In genomic region chr1:21725738-21726392, GRCh38 we compare ENCODE assay signal across 16 cellular contexts. TPM values are rescaled to one million over a fixed set of nuclear protein-coding genes. Genes with fewer than 3 reads are reported as not detected.
DNase-seq lines count a peak whose midpoint lies in the region; ATAC-seq and TF ChIP-seq lines count a peak whose summit lies in the region.
"Had no signal": no experiment of that assay in that cellular context is flagged by ENCODE, and none has a peak within 500 bp of the region (broad histone marks: within the 10 kb centered on the region; RNA-seq: fewer than 3 reads in every experiment).

No MANE protein-coding gene starts in this region.

- H3K4me3 ChIP-seq in ascending aorta = no peak overlapping the region
- H3K4me3 ChIP-seq: K562 had no signal

- H4K5ac ChIP-seq in H9 (ENCODE audit: insufficient read length, low read depth, low read length) = no peak overlapping the region

- no peak overlapping the region for H2BK20ac ChIP-seq in H9 (ENCODE audit: low read depth, low read length, poor library complexity, severe bottlenecking)

- no peaks in the 10 kb centered on the region for H3K79me1 ChIP-seq in H9 (ENCODE audit: insufficient read depth, low read depth, low read length, poor library complexity, severe bottlenecking)

- no peak overlapping the region for H3K18ac ChIP-seq in H9 (ENCODE audit: insufficient read length, low read depth, low read length)

- no peak overlapping the region for H2BK15ac ChIP-seq in H9 (ENCODE audit: low read depth, low read length)

- H3K4ac ChIP-seq in H9 (ENCODE audit: low read depth, low read length) = no peak overlapping the region

- H3K23ac ChIP-seq in H9 (ENCODE audit: insufficient read length, low read depth, low read length) = no peak overlapping the region

- H2AK5ac ChIP-seq in H9 (ENCODE audit: insufficient read length, low read length) = no peak overlapping the region

- no peak overlapping the region for H3K4me3 Mint-ChIP-seq in H9
- no peak overlapping the region for H3K4me3 Mint-ChIP-seq in T-helper 17 cell
- no peak overlapping the region for H3K4me3 Mint-ChIP-seq in chondrocyte (ENCODE audit: unreplicated experiment)
- no peak overlapping the region for H3K4me3 Mint-ChIP-seq in nephron
- H3K4me3 Mint-ChIP-seq: CD4-positive, alpha-beta memory T cell had no signal

- H3K79me2 ChIP-seq in H9 (ENCODE audit: insufficient read depth, low read length) = no peaks in the 10 kb centered on the region

- H3K27me3 Mint-ChIP-seq in H9 (ENCODE audit: low read depth) (no peaks in the 10 kb centered on the region), T-helper 17 cell (no peaks in the 10 kb centered on the region), chondrocyte (ENCODE audit: low read depth) (no peaks in the 10 kb centered on the region), nephron (ENCODE audit: low read depth) (no peaks in the 10 kb centered on the region)
- H3K27me3 Mint-ChIP-seq: CD4-positive, alpha-beta memory T cell had no signal

- no peak for DNase-seq in H9
- no peak for DNase-seq in T-helper 17 cell
- DNase-seq in chondrocyte (ENCODE audit: low spot score) = no peak
- no peak for DNase-seq in NCI-H82 (lab: John Stamatoyannopoulos, UW)
- DNase-seq in ascending aorta (ENCODE audit: low spot score in 2 of 2) = no peak
- DNase-seq: ACHN; CD4-positive, alpha-beta memory T cell; NCI-H2227 treated with DMSO at 0.1 percent for 48 hours; NCI-H526; NK-92 treated with Interleukin-12 subunit alpha and Interleukin-12 subunit beta, amount 100 ng/mL, for 24 hours; PC-3 had no signal

- no peak for ATAC-seq in T-helper 17 cell
- ATAC-seq in esophagus mucosa = no peak
- ATAC-seq in HG03196 (IDR thresholded peaks at IDR 0.05; ENCODE audit: unreplicated experiment) = no peak
- ATAC-seq: HCT116, K562, PC-3 had no signal

- H3K4me2 ChIP-seq in H9 (ENCODE audit: insufficient read depth, insufficient read length, low read length) = no peak overlapping the region

- H3T11ph ChIP-seq in H9 (ENCODE audit: low read length) = no peak overlapping the region

- H4K8ac ChIP-seq in H9 (replicated peaks; ENCODE audit: insufficient read length, low read depth, low read length) = no peak overlapping the region

- H3K36me3 ChIP-seq in ascending aorta = peaks cover 12 to 54% of the 10 kb centered on the region in 2 donors

- no peak overlapping the region for H3K9ac ChIP-seq in H9 (ENCODE audit: extremely low read depth, insufficient read length, low read length)

- no peaks in the 10 kb centered on the region for H4K20me1 ChIP-seq in H9 (ENCODE audit: control insufficient read depth, insufficient read depth, insufficient read length)

- no peak overlapping the region for H2BK120ac ChIP-seq in H9 (ENCODE audit: low read depth, low read length, poor library complexity, severe bottlenecking)

- H3K27ac Mint-ChIP-seq in H9 = peak overlapping the region in 2 of 3 experiments; percentile 64 to 77; a peak in 3 of 7 replicates
- peak overlapping the region; percentile 56 for H3K27ac Mint-ChIP-seq in T-helper 17 cell
- H3K27ac Mint-ChIP-seq in chondrocyte (ENCODE audit: unreplicated experiment) = peak overlapping the region; percentile 18
- peak overlapping the region; percentile 76 to 82 (median 80) for H3K27ac Mint-ChIP-seq in nephron
- H3K27ac Mint-ChIP-seq: CD4-positive, alpha-beta memory T cell had no signal

- H3K27me3 ChIP-seq in H9 (ENCODE audit: insufficient read depth, low read length) = no peaks in the 10 kb centered on the region
- H3K27me3 ChIP-seq in ascending aorta = no peaks in the 10 kb centered on the region

- no peak overlapping the region for H3K14ac ChIP-seq in H9 (ENCODE audit: insufficient read depth, low read length)

- H3K4me1 Mint-ChIP-seq in H9 (peaks cover 6 to 9% of the 10 kb centered on the region in 2 experiments; a peak in 3 of 4 replicates), T-helper 17 cell (peaks cover 5% of the 10 kb centered on the region), chondrocyte (ENCODE audit: low read depth) (no peaks in the 10 kb centered on the region), nephron (peaks cover 17% of the 10 kb centered on the region)

- H3K27ac ChIP-seq in H9 (ENCODE audit: insufficient read length, low read depth, low read length) = no peak overlapping the region
- no peak overlapping the region for H3K27ac ChIP-seq in ascending aorta

- H3K9me3 Mint-ChIP-seq in H9 (no peaks in the 10 kb centered on the region), chondrocyte (ENCODE audit: low read depth) (no peaks in the 10 kb centered on the region), nephron (no peaks in the 10 kb centered on the region)
- H3K9me3 Mint-ChIP-seq: CD4-positive, alpha-beta memory T cell had no signal

- no peaks in the 10 kb centered on the region for H3K23me2 ChIP-seq in H9 (ENCODE audit: insufficient read length, low read depth, low read length, poor library complexity, severe bottlenecking)

- H2BK12ac ChIP-seq in H9 (ENCODE audit: insufficient read length, low read depth, low read length) = no peak overlapping the region

- no peak overlapping the region for H2AFZ ChIP-seq in H9 (ENCODE audit: low read length)

- TF ChIP-seq CTCF in H9 (conservative IDR thresholded peaks at IDR 0.05) (no peak), chondrocyte (IDR thresholded peaks at IDR 0.05) (no peak), nephron (IDR thresholded peaks at IDR 0.05; ENCODE audit: unreplicated experiment in 3 of 3) (no peak), ascending aorta (IDR thresholded peaks at IDR 0.05) (no peak)

- no peak overlapping the region for H2BK5ac ChIP-seq in H9 (ENCODE audit: insufficient read length, low read length)

- intact Hi-C loops in ascending aorta (cut with DNase I) = no loop called here

- H3K9me3 ChIP-seq in H9 (ENCODE audit: control insufficient read depth, low read depth, low read length) (no peaks in the 10 kb centered on the region), T-helper 17 cell (ENCODE audit: control insufficient read depth, low read length, poor library complexity, severe bottlenecking) (no peaks in the 10 kb centered on the region), ascending aorta (no peaks in the 10 kb centered on the region)

- no peaks in the 10 kb centered on the region for H3K4me1 ChIP-seq in H9 (ENCODE audit: insufficient read depth, low read length)
- no peaks in the 10 kb centered on the region for H3K4me1 ChIP-seq in ascending aorta

- H4K91ac ChIP-seq in H9 (ENCODE audit: insufficient read length, low read depth, low read length) = no peak overlapping the region

- no CpG with 5 or more reads among the region's 1 CpG for WGBS in H9 (ENCODE audit: extremely low coverage, insufficient read length, low lambda C conversion rate)

- H3K36me3 Mint-ChIP-seq in H9 (ENCODE audit: insufficient read depth in 1 of 3, low read depth in 3 of 3) = peaks cover 13 to 67% (median 43%) of the 10 kb centered on the region in 3 experiments; a peak in 6 of 7 replicates
- H3K36me3 Mint-ChIP-seq in T-helper 17 cell (ENCODE audit: low read depth) = peaks cover 6% of the 10 kb centered on the region
- H3K36me3 Mint-ChIP-seq in chondrocyte (ENCODE audit: low read depth) = peaks cover 24% of the 10 kb centered on the region
- H3K36me3 Mint-ChIP-seq in nephron (ENCODE audit: low read depth) = peaks cover 52% of the 10 kb centered on the region

- H3K56ac ChIP-seq in H9 (ENCODE audit: insufficient read length, low read depth, low read length) = no peak overlapping the region

RNA-seq across cellular contexts. Expression of gene RAP1GAP, which starts 56.7 kb away (rescaled TPM):
- 6.4 and 7.9 TPM in 2 replicates for total RNA-seq in H9 (2021)
- under 1 TPM; 0.07 to 0.42 TPM for total RNA-seq in T-helper 17 cell
- 1.1 to 2.2 TPM (median 1.8 TPM) in 3 replicates for total RNA-seq in chondrocyte
- 0.64 TPM for total RNA-seq in ascending aorta
- 3.0 TPM for total RNA-seq in esophagus mucosa

RNA-seq across cellular contexts. Expression of gene USP48, which starts 57.1 kb away (rescaled TPM):
- total RNA-seq in H9 (2021) = 84.8 and 86.2 TPM in 2 replicates
- total RNA-seq in T-helper 17 cell = 10 to 100 TPM; 84.3 to 93.3 TPM
- 54.5 to 58.3 TPM (median 56.1 TPM) in 3 replicates for total RNA-seq in chondrocyte
- total RNA-seq in ascending aorta = 41.3 TPM
- 37.3 TPM for total RNA-seq in esophagus mucosa

Comparison
In these comparisons a context has a peak if more than half of its experiments do, and no peak if none do; other contexts are left out.
1. H3K27ac Mint-ChIP-seq: peak in every context shown above with its lines; median percentile 80 in nephron; 70 in H9; 56 in T-helper 17 cell; 18 in chondrocyte.